Comparison of ENCODE assay signal across 8 cellular contexts in genomic region chr2:44087037-44087713, GRCh38.
DNase-seq lines count a peak whose midpoint lies in the region; ATAC-seq and TF ChIP-seq lines count a peak whose summit lies in the region.

No MANE protein-coding gene starts in this region.

- peak; percentile 88 for ATAC-seq in HG02571 (IDR thresholded peaks at IDR 0.05; ENCODE audit: unreplicated experiment)

- H4K8ac ChIP-seq in trophoblast cell (ENCODE audit: low read depth, low read length): peak overlapping the region; percentile 83

- intact Hi-C loops in cardiac septum (cut with DNase I): loop anchor here (2.0 to 5.0 kb wide), 3 partner anchors 80 to 204 kb away; partner anchors contain the start of gene PPM1B
- intact Hi-C loops in tibial artery (cut with DNase I; ENCODE audit: low total_unique reads): loop anchor here (5.0 to 10.0 kb wide), 2 partner anchors 78 to 205 kb away; partner anchors contain the start of gene PPM1B

- H3K9me3 ChIP-seq in adipocyte (ENCODE audit: control insufficient read depth, low read length): no peaks in the 10 kb centered on the region
- no peaks in the 10 kb centered on the region for H3K9me3 ChIP-seq in trophoblast cell (ENCODE audit: insufficient read depth, low read depth, low read length)
- H3K9me3 ChIP-seq in tibial artery: no peaks in the 10 kb centered on the region

- H2AK5ac ChIP-seq in trophoblast cell (ENCODE audit: low read length): no peak overlapping the region

- peak overlapping the region; percentile 81 for H4K91ac ChIP-seq in trophoblast cell (ENCODE audit: low read depth, low read length)

- TF ChIP-seq CTCF in tibial artery (IDR thresholded peaks at IDR 0.05): peak; percentile 95 to 96

- peak overlapping the region; percentile 66 for H3K14ac ChIP-seq in trophoblast cell (ENCODE audit: low read length)

- peak overlapping the region; percentile 94 for H2BK120ac ChIP-seq in trophoblast cell (ENCODE audit: insufficient read depth, low read length, poor library complexity)

- peaks cover 17% of the 10 kb centered on the region for H3K79me1 ChIP-seq in trophoblast cell (ENCODE audit: low read length)

- peak overlapping the region; percentile 76 for H3K18ac ChIP-seq in trophoblast cell (ENCODE audit: low read length)

- H2BK12ac ChIP-seq in trophoblast cell (ENCODE audit: low read length): peak overlapping the region; percentile 85

- H3K9ac ChIP-seq in adipocyte (ENCODE audit: low read length) (peak overlapping the region; percentile 67), trophoblast cell (ENCODE audit: low read length) (no peak overlapping the region)

- peak overlapping the region; percentile 99 for H2AFZ ChIP-seq in trophoblast cell (ENCODE audit: insufficient read depth, low read length, poor library complexity)

- no peak overlapping the region for H3K23ac ChIP-seq in trophoblast cell (ENCODE audit: low read length)

- peaks cover 25% of the 10 kb centered on the region for H3K4me1 ChIP-seq in adipocyte (ENCODE audit: control insufficient read depth, insufficient read depth, low read length)
- peaks cover 18% of the 10 kb centered on the region in 2 experiments for H3K4me1 ChIP-seq in trophoblast cell (ENCODE audit: control insufficient read depth in 1 of 2, insufficient read depth in 2 of 2, low read length in 2 of 2)
- H3K4me1 ChIP-seq in tibial artery: peaks cover 0 to 17% (median 13%) of the 10 kb centered on the region in 4 donors

- H3K4me3 ChIP-seq in adipocyte (ENCODE audit: low read length) (peak overlapping the region; percentile 73), trophoblast cell (ENCODE audit: low read depth, low read length) (no peak overlapping the region), tibial artery (peak overlapping the region; percentile 41 to 53)

- H3K79me2 ChIP-seq in trophoblast cell (ENCODE audit: control insufficient read depth, insufficient read depth, low read length, poor library complexity): peaks cover 1% of the 10 kb centered on the region

- H4K12ac ChIP-seq in trophoblast cell (ENCODE audit: low read depth, low read length): peak overlapping the region; percentile 83

- H3K4me2 ChIP-seq in trophoblast cell (ENCODE audit: low read length): peak overlapping the region; percentile 84

- DNase-seq in GDM1 (lab: John Stamatoyannopoulos, UW) (peak; percentile 50), NCI-H128 (lab: John Stamatoyannopoulos, UW; ENCODE audit: unreplicated experiment) (peak; percentile 30), T follicular helper cell (ENCODE audit: low read depth) (peak; percentile 72), adipocyte (ENCODE audit: low read depth) (peak; percentile 93), cardiac septum (ENCODE audit: low spot score) (peak; percentile 97), trophoblast cell (peak; percentile 77 to 91), tibial artery (peak; percentile 86 to 93)

- no peaks in the 10 kb centered on the region for H3K36me3 ChIP-seq in adipocyte (ENCODE audit: control insufficient read depth, insufficient read depth, low read length, severe bottlenecking)
- H3K36me3 ChIP-seq in trophoblast cell (ENCODE audit: control insufficient read depth in 1 of 2, insufficient read depth in 2 of 2, low read length in 2 of 2): no peaks in the 10 kb centered on the region
- no peaks in the 10 kb centered on the region for H3K36me3 ChIP-seq in tibial artery

- no peak overlapping the region for H2BK5ac ChIP-seq in trophoblast cell (ENCODE audit: low read depth, low read length, poor library complexity)

- H3K27me3 ChIP-seq in adipocyte (replicated peaks; ENCODE audit: control insufficient read depth, insufficient read depth, low read length): no peaks in the 10 kb centered on the region
- no peaks in the 10 kb centered on the region for H3K27me3 ChIP-seq in trophoblast cell (ENCODE audit: insufficient read depth, low read length)
- no peaks in the 10 kb centered on the region for H3K27me3 ChIP-seq in tibial artery

- H3K27ac ChIP-seq in trophoblast cell (ENCODE audit: low read depth, low read length) (peak overlapping the region; percentile 50), tibial artery (peak overlapping the region; percentile 68 to 85)

- no peak overlapping the region for H3K4ac ChIP-seq in trophoblast cell (ENCODE audit: low read depth, low read length)

- no CpG with 5 or more reads among the region's 29 CpGs for WGBS in trophoblast cell (ENCODE audit: extremely low coverage, insufficient coverage, insufficient read length)

Comparison
In these comparisons a context has a peak if more than half of its experiments do, and no peak if none do; other contexts are left out.
1. DNase-seq: peak in every context shown above with its lines; median percentile 97 in cardiac septum; 93 in adipocyte; 90 in tibial artery; 84 in trophoblast cell; 72 in T follicular helper cell; 50 in GDM1; 30 in NCI-H128.